ENCODE assay signal across 8 cellular contexts in the genomic region with DNA sequence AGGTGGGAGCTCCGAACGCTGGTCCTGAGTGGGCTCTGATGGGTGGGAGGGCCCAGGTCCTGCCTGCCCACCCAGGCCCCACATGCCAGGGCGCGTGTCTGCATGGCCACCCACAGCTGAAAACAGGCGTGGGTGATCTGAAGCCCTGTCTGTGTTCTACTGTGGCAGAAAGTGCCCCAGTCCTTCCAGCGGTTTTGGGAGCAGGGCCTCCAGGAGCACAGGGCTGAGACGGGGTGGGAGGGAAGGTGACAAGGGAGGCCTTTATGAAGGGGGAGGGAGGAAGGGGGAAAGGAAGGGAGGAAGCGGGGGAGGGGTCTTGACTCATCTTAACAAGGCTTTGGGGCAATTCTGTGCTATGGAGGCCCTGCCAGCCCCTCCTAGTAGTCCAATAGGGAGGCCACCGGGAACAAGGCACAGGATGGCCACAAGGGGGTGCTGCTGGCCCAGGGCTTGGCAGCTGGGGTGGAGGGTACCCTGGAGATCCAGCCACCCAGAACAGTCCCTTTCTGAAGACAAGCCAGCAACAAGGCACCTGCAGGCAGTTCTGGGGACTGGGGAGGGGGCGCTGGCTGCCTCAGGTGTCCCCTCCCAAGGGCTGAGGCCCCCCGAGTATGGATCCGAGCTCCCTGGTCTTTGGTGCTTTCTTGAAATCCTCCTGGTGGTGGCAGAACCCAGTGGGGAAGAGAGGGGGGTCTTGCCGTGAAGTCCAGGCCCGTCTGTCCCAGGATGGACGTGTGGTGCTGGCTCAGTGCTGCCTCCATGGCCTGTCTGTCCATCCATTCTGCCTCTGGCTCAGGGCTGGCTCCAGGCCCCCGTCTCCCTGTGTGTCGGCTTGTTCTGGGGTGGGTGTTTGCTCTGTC. TPM values are rescaled to one million over a fixed set of nuclear protein-coding genes. Genes with fewer than 3 reads are reported as not detected.
DNase-seq lines count a peak whose midpoint lies in the region; ATAC-seq and TF ChIP-seq lines count a peak whose summit lies in the region.

No MANE protein-coding gene starts in this region.

- H3K4me3 ChIP-seq in H7 (ENCODE audit: insufficient read depth, low read depth, low read length): no peak overlapping the region
- H3K4me3 ChIP-seq in ectodermal cell (ENCODE audit: insufficient read depth, low read depth, low read length): no peak overlapping the region

- H3K27ac Mint-ChIP-seq in activated CD8-positive, alpha-beta T cell treated with anti-CD3 and anti-CD28 coated beads for 36 hours: no peak overlapping the region
- H3K27ac Mint-ChIP-seq in memory B cell: no peak overlapping the region

- CTCF ChIA-PET in activated CD8-positive, alpha-beta T cell treated with anti-CD3 and anti-CD28 coated beads for 36 hours (lab: Charles Lee): interaction anchor here (0.6 to 11.7 kb wide), 38 partner anchors 10 to 221 kb away, joined by 3 to 352 read pairs (median 6); a partner anchor contains a TSS

- H3K4me3 Mint-ChIP-seq in activated CD8-positive, alpha-beta T cell treated with anti-CD3 and anti-CD28 coated beads for 36 hours: no peak overlapping the region
- H3K4me3 Mint-ChIP-seq in memory B cell: no peak overlapping the region

- H3K27me3 ChIP-seq in H7 (ENCODE audit: control insufficient read depth, insufficient read depth, low read length) (no peaks in the 10 kb centered on the region), ectodermal cell (ENCODE audit: control insufficient read depth, insufficient read depth, low read length, poor library complexity, severe bottlenecking) (peaks cover 6% of the 10 kb centered on the region)

- 64 to 65% methylated on average over 17 of the region's 17 CpGs for WGBS in ectodermal cell, 2 experiments

- POLR2A ChIA-PET in activated CD8-positive, alpha-beta T cell treated with anti-CD3 and anti-CD28 coated beads for 36 hours (lab: Charles Lee): no interaction called here

- no peaks in the 10 kb centered on the region for H3K36me3 Mint-ChIP-seq in activated CD8-positive, alpha-beta T cell treated with anti-CD3 and anti-CD28 coated beads for 36 hours (ENCODE audit: low read depth)
- H3K36me3 Mint-ChIP-seq in memory B cell: no peaks in the 10 kb centered on the region

- H3K4me1 ChIP-seq in ectodermal cell (ENCODE audit: control insufficient read depth, insufficient read depth, low read length): peaks cover 8% of the 10 kb centered on the region

- TF ChIP-seq CTCF in activated CD8-positive, alpha-beta T cell treated with anti-CD3 and anti-CD28 coated beads for 36 hours (IDR thresholded peaks at IDR 0.05): peak; percentile 88

- intact Hi-C loops in activated CD8-positive, alpha-beta T cell treated with anti-CD3 and anti-CD28 coated beads for 36 hours (cut with micrococcal nuclease): loop anchor here (2.0 to 5.0 kb wide), 3 partner anchors 50 to 210 kb away; no protein-coding TSS in a partner anchor

- no peaks in the 10 kb centered on the region for H3K27me3 Mint-ChIP-seq in activated CD8-positive, alpha-beta T cell treated with anti-CD3 and anti-CD28 coated beads for 36 hours
- H3K27me3 Mint-ChIP-seq in memory B cell: no peaks in the 10 kb centered on the region

- ATAC-seq in activated CD8-positive, alpha-beta T cell treated with anti-CD3 and anti-CD28 coated beads for 36 hours: peak; percentile 57
- ATAC-seq in memory B cell (ENCODE audit: low read depth): peak; percentile 40
- no peak for ATAC-seq in GM21423 (IDR thresholded peaks at IDR 0.05; ENCODE audit: unreplicated experiment)

- peak; percentile 22 to 46 for DNase-seq in AML-193 (lab: John Stamatoyannopoulos, UW)
- DNase-seq in H7: peak; percentile 98
- DNase-seq in NCI-H748 treated with DMSO at 0.1 percent for 48 hours (lab: John Stamatoyannopoulos, UW): peak; percentile 39
- peak; percentile 84 for DNase-seq in activated CD8-positive, alpha-beta T cell treated with anti-CD3 and anti-CD28 coated beads for 36 hours
- peak; percentile 60 to 75 for DNase-seq in memory B cell (ENCODE audit: low spot score in 2 of 2)
- peak; percentile 45 to 55 for DNase-seq in stimulated activated CD8-positive, alpha-beta memory T cell treated with anti-CD3 and anti-CD28 coated beads, Interleukin-15, amount 100 ng/mL, for 4 hours (ENCODE audit: low read depth in 2 of 2)

- H3K27ac ChIP-seq in ectodermal cell (ENCODE audit: insufficient read depth, low read depth, low read length, poor library complexity, severe bottlenecking): peak overlapping the region; percentile 13

- no peaks in the 10 kb centered on the region for H3K9me3 Mint-ChIP-seq in activated CD8-positive, alpha-beta T cell treated with anti-CD3 and anti-CD28 coated beads for 36 hours
- H3K9me3 Mint-ChIP-seq in memory B cell: no peaks in the 10 kb centered on the region

- H3K9me3 ChIP-seq in ectodermal cell (ENCODE audit: control insufficient read depth, low read length): no peaks in the 10 kb centered on the region

- no peaks in the 10 kb centered on the region; the same call in 1 of the 2 replicates for H3K36me3 ChIP-seq in H7 (replicated peaks; ENCODE audit: control insufficient read depth, insufficient read depth, low read length)
- H3K36me3 ChIP-seq in ectodermal cell (ENCODE audit: control insufficient read depth, insufficient read depth, low read length): no peaks in the 10 kb centered on the region

- H3K4me1 Mint-ChIP-seq in activated CD8-positive, alpha-beta T cell treated with anti-CD3 and anti-CD28 coated beads for 36 hours (ENCODE audit: low read depth): peaks cover 6% of the 10 kb centered on the region
- H3K4me1 Mint-ChIP-seq in memory B cell: peaks cover 12% of the 10 kb centered on the region

RNA-seq across cellular contexts. Expression of a gene that starts 6.3 kb away (rescaled TPM):
- 27.1 and 41.3 TPM in 2 replicates for total RNA-seq in H7 (2014; rRNA removed; shearing (Covaris generic))
- total RNA-seq in activated CD8-positive, alpha-beta T cell treated with anti-CD3 and anti-CD28 coated beads for 36 hours: 10 to 100 TPM; 10.3 to 13.9 TPM
- 15.3 TPM for polyA plus RNA-seq in ectodermal cell (2013, experiment 1 of 4)
- 20.1 TPM for polyA plus RNA-seq in ectodermal cell (2013, experiment 2 of 4)
- 14.8 TPM for polyA plus RNA-seq in ectodermal cell (2013, experiment 3 of 4)
- 16.1 TPM for polyA plus RNA-seq in ectodermal cell (2013, experiment 4 of 4)

RNA-seq across cellular contexts. Expression of a gene that starts 19.7 kb away (rescaled TPM):
- total RNA-seq in H7 (2014; rRNA removed; shearing (Covaris generic)): 5.8 and 7.2 TPM in 2 replicates
- not detected for total RNA-seq in activated CD8-positive, alpha-beta T cell treated with anti-CD3 and anti-CD28 coated beads for 36 hours
- polyA plus RNA-seq in ectodermal cell (2013, experiment 1 of 4): 4.9 TPM
- polyA plus RNA-seq in ectodermal cell (2013, experiment 2 of 4): 2.3 TPM
- 2.8 TPM for polyA plus RNA-seq in ectodermal cell (2013, experiment 3 of 4)
- polyA plus RNA-seq in ectodermal cell (2013, experiment 4 of 4): 4.1 TPM

RNA-seq across cellular contexts. Expression of a gene that starts 52.5 kb away (rescaled TPM):
- 0.30 and 0.45 TPM in 2 replicates for total RNA-seq in H7 (2014; rRNA removed; shearing (Covaris generic))
- under 1 TPM; 0.61 to 0.83 TPM for total RNA-seq in activated CD8-positive, alpha-beta T cell treated with anti-CD3 and anti-CD28 coated beads for 36 hours
- polyA plus RNA-seq in ectodermal cell (2013, experiment 1 of 4): not detected
- polyA plus RNA-seq in ectodermal cell (2013, experiment 2 of 4): not detected
- not detected for polyA plus RNA-seq in ectodermal cell (2013, experiment 3 of 4)
- not detected for polyA plus RNA-seq in ectodermal cell (2013, experiment 4 of 4)

Comparison
In these comparisons a context has a peak if more than half of its experiments do, and no peak if none do; other contexts are left out.
1. DNase-seq: peak in every context shown above with its lines; median percentile 98 in H7; 84 in activated CD8-positive, alpha-beta T cell treated with anti-CD3 and anti-CD28 coated beads for 36 hours; 68 in memory B cell; 50 in stimulated activated CD8-positive, alpha-beta memory T cell treated with anti-CD3 and anti-CD28 coated beads, Interleukin-15, amount 100 ng/mL, for 4 hours; 39 in NCI-H748 treated with DMSO at 0.1 percent for 48 hours; 34 in AML-193.